1 cellular context compared by ENCODE assay signal in genomic region chr1:93595266-93595665, GRCh38.
TF ChIP-seq lines count a peak whose summit lies in the region.

No MANE protein-coding gene starts in this region.

TF ChIP-seq in SK-N-SH, 30 proteins besides CTCF, POLR2A, EP300 and RAD21 (continued from another document):
- TF ChIP-seq, protein P1, sequence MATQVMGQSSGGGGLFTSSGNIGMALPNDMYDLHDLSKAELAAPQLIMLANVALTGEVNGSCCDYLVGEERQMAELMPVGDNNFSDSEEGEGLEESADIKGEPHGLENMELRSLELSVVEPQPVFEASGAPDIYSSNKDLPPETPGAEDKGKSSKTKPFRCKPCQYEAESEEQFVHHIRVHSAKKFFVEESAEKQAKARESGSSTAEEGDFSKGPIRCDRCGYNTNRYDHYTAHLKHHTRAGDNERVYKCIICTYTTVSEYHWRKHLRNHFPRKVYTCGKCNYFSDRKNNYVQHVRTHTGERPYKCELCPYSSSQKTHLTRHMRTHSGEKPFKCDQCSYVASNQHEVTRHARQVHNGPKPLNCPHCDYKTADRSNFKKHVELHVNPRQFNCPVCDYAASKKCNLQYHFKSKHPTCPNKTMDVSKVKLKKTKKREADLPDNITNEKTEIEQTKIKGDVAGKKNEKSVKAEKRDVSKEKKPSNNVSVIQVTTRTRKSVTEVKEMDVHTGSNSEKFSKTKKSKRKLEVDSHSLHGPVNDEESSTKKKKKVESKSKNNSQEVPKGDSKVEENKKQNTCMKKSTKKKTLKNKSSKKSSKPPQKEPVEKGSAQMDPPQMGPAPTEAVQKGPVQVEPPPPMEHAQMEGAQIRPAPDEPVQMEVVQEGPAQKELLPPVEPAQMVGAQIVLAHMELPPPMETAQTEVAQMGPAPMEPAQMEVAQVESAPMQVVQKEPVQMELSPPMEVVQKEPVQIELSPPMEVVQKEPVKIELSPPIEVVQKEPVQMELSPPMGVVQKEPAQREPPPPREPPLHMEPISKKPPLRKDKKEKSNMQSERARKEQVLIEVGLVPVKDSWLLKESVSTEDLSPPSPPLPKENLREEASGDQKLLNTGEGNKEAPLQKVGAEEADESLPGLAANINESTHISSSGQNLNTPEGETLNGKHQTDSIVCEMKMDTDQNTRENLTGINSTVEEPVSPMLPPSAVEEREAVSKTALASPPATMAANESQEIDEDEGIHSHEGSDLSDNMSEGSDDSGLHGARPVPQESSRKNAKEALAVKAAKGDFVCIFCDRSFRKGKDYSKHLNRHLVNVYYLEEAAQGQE (IDR thresholded peaks at IDR 0.05; ENCODE audit: low read depth, low read length) = no peak
- TF ChIP-seq FOXM1 (IDR thresholded peaks at IDR 0.05; ENCODE audit: low read depth) = no peak
- no peak for TF ChIP-seq MEF2A (IDR thresholded peaks at IDR 0.05; ENCODE audit: borderline replicate concordance, low read depth)
- TF ChIP-seq TEAD4 (IDR thresholded peaks at IDR 0.05; ENCODE audit: borderline replicate concordance, insufficient read depth) = no peak
- no peak for TF ChIP-seq SIN3A (IDR thresholded peaks at IDR 0.05; ENCODE audit: borderline replicate concordance, low read depth, low read length)
- no peak for TF ChIP-seq FOXJ3 (CRISPR knock-in tag; IDR thresholded peaks at IDR 0.05)
